9 cellular contexts compared by ENCODE assay signal in the genomic region with DNA sequence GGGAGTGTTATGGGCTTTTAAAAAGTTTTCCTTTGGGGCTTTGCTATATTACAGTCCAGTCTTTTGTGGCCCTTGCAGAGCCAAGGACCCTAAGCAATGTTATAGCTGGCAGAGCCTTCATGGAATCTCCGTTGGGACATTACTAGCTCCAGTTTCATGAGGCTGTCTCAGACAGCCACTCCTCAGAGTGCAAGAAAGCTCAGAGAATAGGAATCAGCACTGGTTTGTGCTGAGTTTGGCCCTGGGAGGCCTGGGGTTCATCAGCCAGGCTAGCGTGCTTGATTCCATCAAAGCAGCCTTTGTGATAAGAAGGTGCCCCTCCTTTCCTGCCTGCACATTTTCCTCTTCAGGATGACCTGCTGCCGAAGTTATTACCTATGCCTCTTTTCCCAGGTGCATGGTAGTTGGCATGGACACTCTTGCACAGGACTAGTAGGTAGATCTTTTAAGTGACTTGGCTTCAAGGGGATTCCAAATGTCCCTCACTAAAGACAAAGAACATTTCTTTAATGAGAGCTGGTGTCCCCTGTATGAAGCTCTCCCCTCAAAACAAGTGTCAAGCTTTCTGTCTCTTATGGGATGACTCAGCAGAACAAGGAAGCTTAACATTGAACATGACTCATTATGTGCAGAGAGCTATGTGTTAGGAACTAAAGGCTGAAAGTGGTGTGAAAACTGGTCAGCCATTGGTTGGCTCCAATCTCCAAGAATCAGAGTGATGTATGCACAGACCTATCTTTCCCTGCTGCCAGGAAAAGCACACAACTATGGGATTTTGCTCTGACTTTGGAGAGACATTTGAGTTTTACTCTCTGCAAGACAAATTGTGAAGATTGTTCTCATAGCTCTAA.
DNase-seq lines count a peak whose midpoint lies in the region; ATAC-seq and TF ChIP-seq lines count a peak whose summit lies in the region.
"Had no signal": no experiment of that assay in that cellular context is flagged by ENCODE, and none has a peak within 500 bp of the region (broad histone marks: within the 10 kb centered on the region; RNA-seq: fewer than 3 reads in every experiment).

No MANE protein-coding gene starts in this region.

- no peak for TF ChIP-seq CTCF in cardiac fibroblast (IDR thresholded peaks at IDR 0.05; ENCODE audit: low read depth, low read length)

- no peaks in the 10 kb centered on the region for H3K9me3 Mint-ChIP-seq in stimulated activated effector memory CD8-positive, alpha-beta T cell treated with anti-CD3 and anti-CD28 coated beads, Interleukin-12 subunit alpha, Interleukin-12 subunit beta, amount 100 ng/mL, for 72 hours

- no peak overlapping the region for H3K4me3 ChIP-seq in cardiac fibroblast (replicated peaks in 1 of 2; ENCODE audit: low read depth in 2 of 2, low read length in 2 of 2)

- ATAC-seq in HG03575 (IDR thresholded peaks at IDR 0.05; ENCODE audit: extremely low read depth, insufficient number of reproducible peaks, low FRiP score, unreplicated experiment), result peak; percentile 84
- ATAC-seq in stimulated activated effector memory CD8-positive, alpha-beta T cell treated with anti-CD3 and anti-CD28 coated beads, Interleukin-12 subunit alpha, Interleukin-12 subunit beta, amount 100 ng/mL, for 72 hours, result peak; percentile 59
- ATAC-seq: Panc1 had no signal

- no peak overlapping the region for H3K27ac Mint-ChIP-seq in stimulated activated effector memory CD8-positive, alpha-beta T cell treated with anti-CD3 and anti-CD28 coated beads, Interleukin-12 subunit alpha, Interleukin-12 subunit beta, amount 100 ng/mL, for 72 hours

- no peak overlapping the region for H3K4me3 Mint-ChIP-seq in stimulated activated effector memory CD8-positive, alpha-beta T cell treated with anti-CD3 and anti-CD28 coated beads, Interleukin-12 subunit alpha, Interleukin-12 subunit beta, amount 100 ng/mL, for 72 hours

- H3K4me1 Mint-ChIP-seq in stimulated activated effector memory CD8-positive, alpha-beta T cell treated with anti-CD3 and anti-CD28 coated beads, Interleukin-12 subunit alpha, Interleukin-12 subunit beta, amount 100 ng/mL, for 72 hours, result no peaks in the 10 kb centered on the region

- DNase-seq in NOMO-1 treated with DMSO at 0.1 percent for 48 hours (lab: John Stamatoyannopoulos, UW; ENCODE audit: unreplicated experiment) (peak; percentile 18), NOMO-1 treated with dmso at 0.1 percent for 144 hours (lab: John Stamatoyannopoulos, UW; ENCODE audit: unreplicated experiment) (no peak), cardiac fibroblast (ENCODE audit: low read depth in 2 of 2) (peak; percentile 86 to 91), NCI-H748 (lab: John Stamatoyannopoulos, UW; ENCODE audit: unreplicated experiment) (no peak), COLO668 (lab: John Stamatoyannopoulos, UW; ENCODE audit: unreplicated experiment) (no peak), epidermal melanocyte (ENCODE audit: insufficient read length, low spot score) (no peak)
- DNase-seq in stimulated activated effector memory CD8-positive, alpha-beta T cell treated with anti-CD3 and anti-CD28 coated beads, Interleukin-12 subunit alpha, Interleukin-12 subunit beta, amount 100 ng/mL, for 72 hours (ENCODE audit: low spot score in 2 of 2), result no peak

- H3K36me3 Mint-ChIP-seq in stimulated activated effector memory CD8-positive, alpha-beta T cell treated with anti-CD3 and anti-CD28 coated beads, Interleukin-12 subunit alpha, Interleukin-12 subunit beta, amount 100 ng/mL, for 72 hours, result no peaks in the 10 kb centered on the region

Comparison
In these comparisons a context has a peak if more than half of its experiments do, and no peak if none do; other contexts are left out.
1. DNase-seq: peak in NOMO-1 treated with DMSO at 0.1 percent for 48 hours (single experiment) and cardiac fibroblast (2 of 2); none in NOMO-1 treated with dmso at 0.1 percent for 144 hours (single experiment), stimulated activated effector memory CD8-positive, alpha-beta T cell treated with anti-CD3 and anti-CD28 coated beads, Interleukin-12 subunit alpha, Interleukin-12 subunit beta, amount 100 ng/mL, for 72 hours (0 of 2), NCI-H748 (single experiment), COLO668 (single experiment) and epidermal melanocyte (single experiment).